Comparison of ENCODE assay signal across 8 cellular contexts in genomic region chr3:86774082-86774691, GRCh38.
DNase-seq lines count a peak whose midpoint lies in the region; ATAC-seq, FAIRE-seq and TF ChIP-seq lines count a peak whose summit lies in the region.

No MANE protein-coding gene starts in this region.

- no peaks in the 10 kb centered on the region for H3K27me3 ChIP-seq in aorta (ENCODE audit: control insufficient read depth in 1 of 2, insufficient read depth in 2 of 2, low read length in 1 of 2)
- no peaks in the 10 kb centered on the region for H3K27me3 ChIP-seq in effector memory CD4-positive, alpha-beta T cell (replicated peaks; ENCODE audit: control insufficient read depth, insufficient read depth, low read length, poor library complexity, severe bottlenecking)

- 28 to 31% methylated on average over 3 of the region's 3 CpGs for WGBS in aorta, 2 donors

- no peaks in the 10 kb centered on the region for H3K27me3 Mint-ChIP-seq in CD14-positive monocyte (ENCODE audit: low read depth in 3 of 3)
- no peaks in the 10 kb centered on the region for H3K27me3 Mint-ChIP-seq in type B pancreatic cell

- no peaks in the 10 kb centered on the region for H3K9me3 Mint-ChIP-seq in CD14-positive monocyte
- no peaks in the 10 kb centered on the region for H3K9me3 Mint-ChIP-seq in type B pancreatic cell

- intact Hi-C loops in CD14-positive monocyte (cut with micrococcal nuclease): no loop called here
- intact Hi-C loops in aorta (cut with DNase I): loop anchor here (2.0 to 5.0 kb wide), 4 partner anchors 308 to 395 kb away; no protein-coding TSS in a partner anchor

- H3K4me3 ChIP-seq in aorta (ENCODE audit: low read length in 2 of 2): no peak overlapping the region
- no peak overlapping the region for H3K4me3 ChIP-seq in effector memory CD4-positive, alpha-beta T cell (ENCODE audit: insufficient read depth, low read depth, low read length, poor library complexity, severe bottlenecking)

- no peaks in the 10 kb centered on the region for H3K4me1 ChIP-seq in aorta (ENCODE audit: control insufficient read depth in 1 of 2, insufficient read depth in 2 of 2, low read length in 2 of 2)
- H3K4me1 ChIP-seq in effector memory CD4-positive, alpha-beta T cell (ENCODE audit: control insufficient read depth, insufficient read depth, low read length, poor library complexity, severe bottlenecking): no peaks in the 10 kb centered on the region

- H3K36me3 ChIP-seq in aorta (ENCODE audit: control insufficient read depth in 1 of 2, insufficient read depth in 2 of 2, low read length in 1 of 2): no peaks in the 10 kb centered on the region
- H3K36me3 ChIP-seq in effector memory CD4-positive, alpha-beta T cell (ENCODE audit: control insufficient read depth, insufficient read depth, low read length): no peaks in the 10 kb centered on the region

- DNase-seq in CD14-positive monocyte (ENCODE audit: low spot score) (no peak), RCC 7860 (ENCODE audit: low spot score) (peak; percentile 23), fibroblast of peridontal ligament (ENCODE audit: extremely low read depth) (peak; percentile 80), type B pancreatic cell (ENCODE audit: extremely low spot score, unreplicated experiment) (no peak), aorta (no peak)
- DNase-seq in effector memory CD4-positive, alpha-beta T cell: no peak

- H3K4me3 Mint-ChIP-seq in CD14-positive monocyte: no peak overlapping the region
- no peak overlapping the region for H3K4me3 Mint-ChIP-seq in type B pancreatic cell

- peak; percentile 65 for ATAC-seq in HG03378 (IDR thresholded peaks at IDR 0.05; ENCODE audit: unreplicated experiment)
- ATAC-seq in aorta (ENCODE audit: low FRiP score): no peak
- no peak for ATAC-seq in GM21390 (IDR thresholded peaks at IDR 0.05; ENCODE audit: unreplicated experiment)

- no peak overlapping the region for H3K27ac ChIP-seq in aorta (ENCODE audit: low read depth in 1 of 2, low read length in 2 of 2)
- H3K27ac ChIP-seq in effector memory CD4-positive, alpha-beta T cell (ENCODE audit: insufficient read depth, low read length, poor library complexity, severe bottlenecking): no peak overlapping the region

- H3K27ac Mint-ChIP-seq in CD14-positive monocyte (no peak overlapping the region), type B pancreatic cell (no peak overlapping the region)

- H3K36me3 Mint-ChIP-seq in CD14-positive monocyte: no peaks in the 10 kb centered on the region
- no peaks in the 10 kb centered on the region for H3K36me3 Mint-ChIP-seq in type B pancreatic cell

- FAIRE-seq in RCC 7860 (lab: Jason Lieb, UNC): peak; percentile 78

- TF ChIP-seq CTCF in CD14-positive monocyte (IDR thresholded peaks at IDR 0.05) (peak; percentile 12), type B pancreatic cell (conservative IDR thresholded peaks at IDR 0.05) (peak; percentile 87)

- no peaks in the 10 kb centered on the region for H3K9me3 ChIP-seq in aorta (ENCODE audit: control insufficient read depth, low read length)
- no peaks in the 10 kb centered on the region for H3K9me3 ChIP-seq in effector memory CD4-positive, alpha-beta T cell (ENCODE audit: control insufficient read depth, low read length)

- H3K4me1 Mint-ChIP-seq in CD14-positive monocyte (no peaks in the 10 kb centered on the region), type B pancreatic cell (ENCODE audit: unreplicated experiment) (no peaks in the 10 kb centered on the region)

Comparison
In these comparisons a context has a peak if more than half of its experiments do, and no peak if none do; other contexts are left out.
1. DNase-seq: peak in RCC 7860 (single experiment) and fibroblast of peridontal ligament (single experiment); none in CD14-positive monocyte (single experiment), type B pancreatic cell (single experiment), aorta (0 of 2) and effector memory CD4-positive, alpha-beta T cell (0 of 3).
2. intact Hi-C loops: an anchor here in aorta (2.0 to 5.0 kb wide); none called in CD14-positive monocyte.